Comparison of ENCODE assay signal across 9 cellular contexts in genomic region chr12:120669055-120669828, GRCh38. TPM values are rescaled to one million over a fixed set of nuclear protein-coding genes. Genes with fewer than 3 reads are reported as not detected.
DNase-seq lines count a peak whose midpoint lies in the region; ATAC-seq, FAIRE-seq and TF ChIP-seq lines count a peak whose summit lies in the region.
"Had no signal": no experiment of that assay in that cellular context is flagged by ENCODE, and none has a peak within 500 bp of the region (broad histone marks: within the 10 kb centered on the region; RNA-seq: fewer than 3 reads in every experiment).

No MANE protein-coding gene starts in this region.

- H3K36me3 Mint-ChIP-seq in endodermal cell (ENCODE audit: low read depth) = no peaks in the 10 kb centered on the region
- H3K36me3 Mint-ChIP-seq in activated CD4-positive, alpha-beta memory T cell treated with anti-CD3 and anti-CD28 coated beads, Interleukin-2, amount 10 ng/mL, durations not matched to agents 7 days and 5 days (ENCODE audit: low read depth) = no peaks in the 10 kb centered on the region
- no peaks in the 10 kb centered on the region for H3K36me3 Mint-ChIP-seq in CD4-positive, alpha-beta T cell (ENCODE audit: low read depth)
- H3K36me3 Mint-ChIP-seq: activated naive CD8-positive, alpha-beta T cell had no signal

- no peaks in the 10 kb centered on the region for H3K9me3 Mint-ChIP-seq in endodermal cell
- no peaks in the 10 kb centered on the region for H3K9me3 Mint-ChIP-seq in activated CD4-positive, alpha-beta memory T cell treated with anti-CD3 and anti-CD28 coated beads, Interleukin-2, amount 10 ng/mL, durations not matched to agents 7 days and 5 days
- no peaks in the 10 kb centered on the region for H3K9me3 Mint-ChIP-seq in CD4-positive, alpha-beta T cell

- H3K4me1 Mint-ChIP-seq in endodermal cell = peaks cover 5% of the 10 kb centered on the region
- peaks cover 1% of the 10 kb centered on the region for H3K4me1 Mint-ChIP-seq in activated CD4-positive, alpha-beta memory T cell treated with anti-CD3 and anti-CD28 coated beads, Interleukin-2, amount 10 ng/mL, durations not matched to agents 7 days and 5 days
- H3K4me1 Mint-ChIP-seq in CD4-positive, alpha-beta T cell (ENCODE audit: low read depth) = no peaks in the 10 kb centered on the region

- no peak for TF ChIP-seq EP300 in A549 (IDR thresholded peaks at IDR 0.05)

- 71% methylated on average over 16 of the region's 17 CpGs for WGBS in A549 (ENCODE audit: missing lambda C conversion rate)
- WGBS in HUES64 = 49% methylated on average over 17 of the region's 17 CpGs
- WGBS in endodermal cell (ENCODE audit: insufficient coverage in 1 of 2, insufficient read length in 1 of 2), 2 experiments = 67 to 76% methylated on average over 14 to 17 of the region's 17 CpGs

- no peaks in the 10 kb centered on the region for H3K27me3 Mint-ChIP-seq in endodermal cell (ENCODE audit: insufficient read depth)
- peaks cover 7% of the 10 kb centered on the region for H3K27me3 Mint-ChIP-seq in activated CD4-positive, alpha-beta memory T cell treated with anti-CD3 and anti-CD28 coated beads, Interleukin-2, amount 10 ng/mL, durations not matched to agents 7 days and 5 days
- H3K27me3 Mint-ChIP-seq in CD4-positive, alpha-beta T cell = no peaks in the 10 kb centered on the region
- H3K27me3 Mint-ChIP-seq: activated naive CD8-positive, alpha-beta T cell had no signal

- H3K9me3 ChIP-seq in A549 (no peaks in the 10 kb centered on the region), HUES64 (ENCODE audit: insufficient read depth, low read depth, low read length) (no peaks in the 10 kb centered on the region), endodermal cell (ENCODE audit: control insufficient read depth, low read length) (no peaks in the 10 kb centered on the region)
- H3K9me3 ChIP-seq in CD4-positive, alpha-beta T cell (ENCODE audit: control insufficient read depth, low read length) = no peaks in the 10 kb centered on the region

- peak overlapping the region; percentile 32; the same call in 1 of the 2 replicates for H3K9ac ChIP-seq in HUES64 (ENCODE audit: low read depth, low read length)
- H3K9ac ChIP-seq in endodermal cell (ENCODE audit: extremely low read depth, low read length, poor library complexity, severe bottlenecking) = no peak overlapping the region

- ATAC-seq in A549 (peak; percentile 51 to 68; a peak in 4 of 6 replicates), GM19455 (IDR thresholded peaks at IDR 0.05; ENCODE audit: unreplicated experiment) (peak; percentile 58)
- no peak for ATAC-seq in CD4-positive, alpha-beta T cell (ENCODE audit: poor library complexity)

- no peak overlapping the region for H3K4me3 Mint-ChIP-seq in endodermal cell
- no peak overlapping the region for H3K4me3 Mint-ChIP-seq in activated CD4-positive, alpha-beta memory T cell treated with anti-CD3 and anti-CD28 coated beads, Interleukin-2, amount 10 ng/mL, durations not matched to agents 7 days and 5 days
- H3K4me3 Mint-ChIP-seq in CD4-positive, alpha-beta T cell = no peak overlapping the region
- H3K4me3 Mint-ChIP-seq: activated naive CD8-positive, alpha-beta T cell had no signal

- H3K27me3 ChIP-seq in HUES64 (ENCODE audit: insufficient read depth, low read length) (no peaks in the 10 kb centered on the region), endodermal cell (ENCODE audit: control insufficient read depth, insufficient read depth, low read length, poor library complexity, severe bottlenecking) (no peaks in the 10 kb centered on the region)
- no peaks in the 10 kb centered on the region for H3K27me3 ChIP-seq in CD4-positive, alpha-beta T cell (ENCODE audit: control insufficient read depth, insufficient read depth, low read length)

- CTCF ChIA-PET in A549 (lab: Yijun Ruan, JAX) = interaction anchor here (0.6 to 3.0 kb wide), 10 partner anchors 10 to 391 kb away, joined by 3 to 29 read pairs (median 4); no protein-coding TSS in a partner anchor
- CTCF ChIA-PET in activated CD4-positive, alpha-beta memory T cell treated with anti-CD3 and anti-CD28 coated beads, Interleukin-2, amount 10 ng/mL, durations not matched to agents 7 days and 5 days (lab: Charles Lee) = interaction anchor here (1.6 kb wide), 1 partner anchor 20 kb away, joined by 6 read pairs; no protein-coding TSS in a partner anchor
- CTCF ChIA-PET in CD4-positive, alpha-beta T cell (lab: Charles Lee) = no interaction called here

- H3K4me1 ChIP-seq in A549 (0 out of 3 replicates have a peak, but pooled peaks cover 4% of the 10 kb centered on the region), HUES64 (ENCODE audit: insufficient read depth, low read length) (peaks cover 19% of the 10 kb centered on the region), endodermal cell (ENCODE audit: control insufficient read depth, insufficient read depth, low read length) (no peaks in the 10 kb centered on the region)

- H3K4me3 ChIP-seq in A549 (no peak overlapping the region), HUES64 (ENCODE audit: low read length) (peak overlapping the region; percentile 23; the same call in 1 of the 2 replicates), endodermal cell (ENCODE audit: low read length) (no peak overlapping the region)

- no peak for DNase-seq in A549 (ENCODE audit: low read depth in 1 of 2, low spot score in 1 of 2)
- DNase-seq in endodermal cell = peak; percentile 71
- DNase-seq in retina = peak; percentile 39
- DNase-seq in activated CD4-positive, alpha-beta memory T cell treated with anti-CD3 and anti-CD28 coated beads, Interleukin-2, amount 10 ng/mL, durations not matched to agents 7 days and 5 days = no peak
- DNase-seq in NCI-H1105 (lab: John Stamatoyannopoulos, UW) = no peak
- no peak for DNase-seq in CD4-positive, alpha-beta T cell

- H3K27ac Mint-ChIP-seq in endodermal cell = no peak overlapping the region
- H3K27ac Mint-ChIP-seq in activated CD4-positive, alpha-beta memory T cell treated with anti-CD3 and anti-CD28 coated beads, Interleukin-2, amount 10 ng/mL, durations not matched to agents 7 days and 5 days = no peak overlapping the region
- no peak overlapping the region for H3K27ac Mint-ChIP-seq in CD4-positive, alpha-beta T cell
- H3K27ac Mint-ChIP-seq: activated naive CD8-positive, alpha-beta T cell had no signal

- H3K27ac ChIP-seq in A549 (no peak overlapping the region), HUES64 (ENCODE audit: low read depth, low read length) (peak overlapping the region; percentile 79; the same call in 1 of the 2 replicates), endodermal cell (ENCODE audit: low read depth, low read length) (peak overlapping the region; percentile 60)
- H3K27ac ChIP-seq in CD4-positive, alpha-beta T cell (ENCODE audit: low read depth, low read length) = no peak overlapping the region

- FAIRE-seq in A549 (lab: Jason Lieb, UNC) = no peak

- H3K36me3 ChIP-seq in HUES64 (ENCODE audit: insufficient read depth, low read length) = no peaks in the 10 kb centered on the region
- no peaks in the 10 kb centered on the region for H3K36me3 ChIP-seq in endodermal cell (ENCODE audit: control insufficient read depth, insufficient read depth, low read length)

- POLR2A ChIA-PET in A549 (lab: Yijun Ruan, JAX) = no interaction called here
- POLR2A ChIA-PET in activated CD4-positive, alpha-beta memory T cell treated with anti-CD3 and anti-CD28 coated beads, Interleukin-2, amount 10 ng/mL, durations not matched to agents 7 days and 5 days (lab: Charles Lee) = no interaction called here
- POLR2A ChIA-PET in CD4-positive, alpha-beta T cell (lab: Charles Lee) = no interaction called here

- intact Hi-C loops in CD4-positive, alpha-beta T cell (cut with DNase I, micrococcal nuclease) = no loop called here

- H3K4me2 ChIP-seq in A549 = no peak overlapping the region

- no peak for TF ChIP-seq RAD21 in A549 (conservative IDR thresholded peaks at IDR 0.05 in 1 of 2, IDR thresholded peaks at IDR 0.05 in 1 of 2)

- TF ChIP-seq POLR2A in A549 (IDR thresholded peaks at IDR 0.05; ENCODE audit: low read length) = no peak

- TF ChIP-seq CTCF in A549 (IDR thresholded peaks at IDR 0.05) (no peak), endodermal cell (conservative IDR thresholded peaks at IDR 0.05) (no peak)
- TF ChIP-seq CTCF in CD4-positive, alpha-beta T cell (IDR thresholded peaks at IDR 0.05) = no peak

RNA-seq across cellular contexts. Expression of gene MLEC, which starts 17.7 kb away (rescaled TPM):
- polyA plus RNA-seq in A549 (2011; rRNA removed) = 89.1 and 140 TPM in 2 replicates
- 24.6 and 26.9 TPM in 2 replicates for polyA plus RNA-seq in A549 (2012; cell fraction: cytosol; rRNA removed)
- polyA plus RNA-seq in A549 (2012; cell fraction: nucleus; rRNA removed) = 9.4 and 18.5 TPM in 2 replicates
- polyA plus RNA-seq in A549 (2017; fragmentation: RNase III; extraction: RNeasy Plus Mini Kit Qiagen cat#74134 plus additional on column Dnase treatment) = 117 to 126 TPM (median 121 TPM) in 3 replicates
- polyA minus RNA-seq in A549 (2011; rRNA and poly(A)+ RNA removed) = 107 and 115 TPM in 2 replicates
- polyA plus RNA-seq in HUES64 (2013, experiment 1 of 2) = 95.6 TPM
- 95.2 TPM for polyA plus RNA-seq in HUES64 (2013, experiment 2 of 2)
- total RNA-seq in endodermal cell = 100 to 1,000 TPM; 188 to 195 TPM
- polyA plus RNA-seq in endodermal cell (2013, experiment 1 of 2) = 74.9 TPM
- polyA plus RNA-seq in endodermal cell (2013, experiment 2 of 2) = 85.2 TPM
- total RNA-seq in activated CD4-positive, alpha-beta memory T cell treated with anti-CD3 and anti-CD28 coated beads, Interleukin-2, amount 10 ng/mL, durations not matched to agents 7 days and 5 days = 10 to 100 TPM; 81.1 to 97.8 TPM
- 10 to 100 TPM; 20.7 to 22.1 TPM for total RNA-seq in CD4-positive, alpha-beta T cell

RNA-seq across cellular contexts. Expression of gene CABP1, which starts 28.8 kb away (rescaled TPM):
- 0.17 and 0.22 TPM in 2 replicates for polyA plus RNA-seq in A549 (2011; rRNA removed)
- 0.12 and 0.13 TPM in 2 replicates for polyA plus RNA-seq in A549 (2012; cell fraction: cytosol; rRNA removed)
- 0.17 TPM in 2 replicates for polyA plus RNA-seq in A549 (2012; cell fraction: nucleus; rRNA removed)
- 0.08 to 0.16 TPM (median 0.15 TPM) in 3 replicates for polyA plus RNA-seq in A549 (2017; fragmentation: RNase III; extraction: RNeasy Plus Mini Kit Qiagen cat#74134 plus additional on column Dnase treatment)
- 0.37 TPM in 1 of 2 replicates, not detected in the other for polyA minus RNA-seq in A549 (2011; rRNA and poly(A)+ RNA removed)
- polyA plus RNA-seq in HUES64 (2013, experiment 1 of 2) = 2.8 TPM
- polyA plus RNA-seq in HUES64 (2013, experiment 2 of 2) = 2.5 TPM
- total RNA-seq in endodermal cell = under 1 TPM; 0.29 to 0.86 TPM
- polyA plus RNA-seq in endodermal cell (2013, experiment 1 of 2) = 0.93 TPM
- polyA plus RNA-seq in endodermal cell (2013, experiment 2 of 2) = 1.2 TPM
- under 1 TPM; 0.25 to 0.45 TPM for total RNA-seq in activated CD4-positive, alpha-beta memory T cell treated with anti-CD3 and anti-CD28 coated beads, Interleukin-2, amount 10 ng/mL, durations not matched to agents 7 days and 5 days
- under 1 TPM in 1 of 2 experiments, not detected in 1; 0.11 TPM for total RNA-seq in CD4-positive, alpha-beta T cell

RNA-seq across cellular contexts. Expression of gene UNC119B, which starts 41.0 kb away (rescaled TPM):
- polyA plus RNA-seq in A549 (2011; rRNA removed) = 37.5 and 41.5 TPM in 2 replicates
- 17.3 and 21.5 TPM in 2 replicates for polyA plus RNA-seq in A549 (2012; cell fraction: cytosol; rRNA removed)
- polyA plus RNA-seq in A549 (2012; cell fraction: nucleus; rRNA removed) = 17.9 and 18.8 TPM in 2 replicates
- polyA plus RNA-seq in A549 (2017; fragmentation: RNase III; extraction: RNeasy Plus Mini Kit Qiagen cat#74134 plus additional on column Dnase treatment) = 22.1 to 27.0 TPM (median 25.8 TPM) in 3 replicates
- polyA minus RNA-seq in A549 (2011; rRNA and poly(A)+ RNA removed) = 24.8 and 28.9 TPM in 2 replicates
- polyA plus RNA-seq in HUES64 (2013, experiment 1 of 2) = 44.0 TPM
- 42.0 TPM for polyA plus RNA-seq in HUES64 (2013, experiment 2 of 2)
- total RNA-seq in endodermal cell = 10 to 100 TPM; 52.8 to 60.7 TPM
- polyA plus RNA-seq in endodermal cell (2013, experiment 1 of 2) = 51.5 TPM
- 48.1 TPM for polyA plus RNA-seq in endodermal cell (2013, experiment 2 of 2)
- total RNA-seq in activated CD4-positive, alpha-beta memory T cell treated with anti-CD3 and anti-CD28 coated beads, Interleukin-2, amount 10 ng/mL, durations not matched to agents 7 days and 5 days = 10 to 100 TPM; 22.4 to 23.6 TPM
- total RNA-seq in CD4-positive, alpha-beta T cell = 10 to 100 TPM; 10.7 TPM

RNA-seq across cellular contexts. Expression of gene ACADS, which starts 56.4 kb away (rescaled TPM):
- polyA plus RNA-seq in A549 (2011; rRNA removed) (7.0 and 7.9 TPM in 2 replicates), A549 (2017; fragmentation: RNase III; extraction: RNeasy Plus Mini Kit Qiagen cat#74134 plus additional on column Dnase treatment) (8.4 to 9.3 TPM (median 9.1 TPM) in 3 replicates)
- polyA plus RNA-seq in A549 (2012; cell fraction: cytosol; rRNA removed) = 9.7 and 14.0 TPM in 2 replicates
- polyA plus RNA-seq in A549 (2012; cell fraction: nucleus; rRNA removed) = 30.0 and 33.1 TPM in 2 replicates
- polyA minus RNA-seq in A549 (2011; rRNA and poly(A)+ RNA removed) = 4.3 and 7.4 TPM in 2 replicates
- 4.2 TPM for polyA plus RNA-seq in HUES64 (2013, experiment 1 of 2)
- 4.0 TPM for polyA plus RNA-seq in HUES64 (2013, experiment 2 of 2)
- 1 to 10 TPM; 8.0 to 9.2 TPM for total RNA-seq in endodermal cell
- 6.9 TPM for polyA plus RNA-seq in endodermal cell (2013, experiment 1 of 2)
- 5.5 TPM for polyA plus RNA-seq in endodermal cell (2013, experiment 2 of 2)
- 10 to 100 TPM; 13.7 to 14.9 TPM for total RNA-seq in activated CD4-positive, alpha-beta memory T cell treated with anti-CD3 and anti-CD28 coated beads, Interleukin-2, amount 10 ng/mL, durations not matched to agents 7 days and 5 days
- 1 to 10 TPM; 8.9 to 9.2 TPM for total RNA-seq in CD4-positive, alpha-beta T cell

Comparison
In these comparisons a context has a peak if more than half of its experiments do, and no peak if none do; other contexts are left out.
1. DNase-seq: peak in endodermal cell (single experiment) and retina (single experiment); none in A549 (0 of 2), activated CD4-positive, alpha-beta memory T cell treated with anti-CD3 and anti-CD28 coated beads, Interleukin-2, amount 10 ng/mL, durations not matched to agents 7 days and 5 days (single experiment), NCI-H1105 (single experiment) and CD4-positive, alpha-beta T cell (0 of 10).
2. H3K27ac ChIP-seq: peak in HUES64 (single experiment) and endodermal cell (single experiment); none in A549 (0 of 2) and CD4-positive, alpha-beta T cell (single experiment).